9 cellular contexts compared by ENCODE assay signal in the genomic region with DNA sequence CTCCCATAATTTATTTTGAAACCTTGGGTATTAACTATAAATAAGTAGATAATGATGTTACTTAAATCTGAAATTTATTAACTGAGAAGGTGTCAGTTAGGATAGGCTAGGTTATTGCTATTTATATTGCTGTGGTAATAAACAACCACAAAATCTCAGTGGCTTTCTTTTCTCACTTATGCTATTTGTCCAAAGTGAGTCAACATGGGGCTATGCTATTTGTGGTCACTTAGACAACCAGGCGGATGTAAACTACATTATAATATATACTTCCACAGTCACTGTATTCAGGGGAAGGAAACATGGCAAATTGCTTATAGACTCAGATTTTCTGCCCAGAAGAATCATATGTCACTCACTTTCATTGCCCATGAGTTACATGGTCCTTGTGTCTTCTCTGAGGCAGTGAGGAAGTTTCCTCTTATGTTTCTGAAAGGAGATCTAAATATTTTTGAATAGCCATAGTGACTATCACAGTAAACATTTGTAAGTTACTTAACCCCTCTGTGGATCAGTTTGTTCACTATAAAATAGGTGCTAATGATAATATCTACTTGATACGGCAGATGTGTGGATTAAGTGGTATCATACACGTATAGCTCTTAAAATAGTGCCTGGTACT. TPM values are rescaled to one million over a fixed set of nuclear protein-coding genes. Genes with fewer than 3 reads are reported as not detected.
A peak's percentile ranks its signal among the peaks of the same experiment; 100 is the strongest.
DNase-seq lines count a peak whose midpoint lies in the region; ATAC-seq and TF ChIP-seq lines count a peak whose summit lies in the region.
"Had no signal": no experiment of that assay in that cellular context is flagged by ENCODE, and none has a peak within 500 bp of the region (broad histone marks: within the 10 kb centered on the region; RNA-seq: fewer than 3 reads in every experiment).

No MANE protein-coding gene starts in this region.

- no peak overlapping the region for H2BK15ac ChIP-seq in mesendoderm (replicated peaks; ENCODE audit: low read depth)

- TF ChIP-seq POLR2A in esophagus squamous epithelium (IDR thresholded peaks at IDR 0.05): no peak

- H3K79me1 ChIP-seq in mesendoderm (ENCODE audit: low read length): peaks cover 4% of the 10 kb centered on the region

- no peak overlapping the region for H4K5ac ChIP-seq in mesendoderm (ENCODE audit: low read length)

- no peak overlapping the region for H4K8ac ChIP-seq in mesendoderm (ENCODE audit: low read depth, low read length)

- peaks cover 20% of the 10 kb centered on the region for H3K4me1 Mint-ChIP-seq in HFFc6 (ENCODE audit: low read depth)

- H3K79me2 ChIP-seq in mesendoderm (ENCODE audit: control insufficient read depth, insufficient read depth, low read length): no peaks in the 10 kb centered on the region

- H3K27ac ChIP-seq in mesendoderm (ENCODE audit: low read depth, low read length) (no peak overlapping the region), esophagus squamous epithelium (no peak overlapping the region), tibial artery (no peak overlapping the region)

- H3K36me3 ChIP-seq in mesendoderm (ENCODE audit: control insufficient read depth, insufficient read depth, low read length) (no peaks in the 10 kb centered on the region), esophagus squamous epithelium (peaks cover 0 to under 1% (median 0%) of the 10 kb centered on the region in 3 donors), tibial artery (no peaks in the 10 kb centered on the region)

- H3K27me3 Mint-ChIP-seq in HFFc6 (ENCODE audit: insufficient read depth): no peaks in the 10 kb centered on the region
- H3K27me3 Mint-ChIP-seq: central memory CD8-positive, alpha-beta T cell had no signal

- no peak overlapping the region for H3K4ac ChIP-seq in mesendoderm (ENCODE audit: low read depth, low read length)

- no peak overlapping the region for H2BK5ac ChIP-seq in mesendoderm (ENCODE audit: low read length)

- no peaks in the 10 kb centered on the region for H3K9me3 Mint-ChIP-seq in HFFc6
- H3K9me3 Mint-ChIP-seq: central memory CD8-positive, alpha-beta T cell had no signal

- H3K4me2 ChIP-seq in mesendoderm (ENCODE audit: low read length): no peak overlapping the region

- H3K4me3 ChIP-seq in mesendoderm (ENCODE audit: low read length): no peak overlapping the region
- no peak overlapping the region for H3K4me3 ChIP-seq in esophagus squamous epithelium
- H3K4me3 ChIP-seq in tibial artery: no peak overlapping the region

- no peak overlapping the region for H2AK5ac ChIP-seq in mesendoderm (ENCODE audit: low read length)

- H3K23ac ChIP-seq in mesendoderm (ENCODE audit: low read length): no peak overlapping the region

- H3K36me3 Mint-ChIP-seq in HFFc6 (ENCODE audit: low read depth): peaks cover 5% of the 10 kb centered on the region; the same call in 1 of the 2 replicates

- DNase-seq in HFFc6: peak; percentile 80
- peak; percentile 79 for DNase-seq in LHCN-M2 (ENCODE audit: low read depth)
- DNase-seq in kidney glomerular epithelial cell (lab: John Stamatoyannopoulos, UW): peak; percentile 10
- DNase-seq in mesendoderm: no peak
- DNase-seq in DMS79 treated with DMSO at 0.1 percent for 48 hours (lab: John Stamatoyannopoulos, UW): no peak
- DNase-seq in esophagus squamous epithelium (lab: John Stamatoyannopoulos, UW): no peak
- no peak for DNase-seq in tibial artery

- intact Hi-C loops in esophagus squamous epithelium (cut with DNase I) (no loop called here), tibial artery (cut with DNase I; ENCODE audit: low total_unique reads) (no loop called here)

- no peak overlapping the region for H3K56ac ChIP-seq in mesendoderm (ENCODE audit: low read length)

- H3K9ac ChIP-seq in mesendoderm (ENCODE audit: low read length): no peak overlapping the region

- peak; percentile 89 for ATAC-seq in GM18520 (IDR thresholded peaks at IDR 0.05; ENCODE audit: unreplicated experiment)

- H3K27ac Mint-ChIP-seq in HFFc6: peak overlapping the region; percentile 47; the same call in 1 of the 2 replicates

- H3K9me3 ChIP-seq in esophagus squamous epithelium: no peaks in the 10 kb centered on the region
- no peaks in the 10 kb centered on the region for H3K9me3 ChIP-seq in tibial artery

- no CpG with 5 or more reads among the region's 3 CpGs for WGBS in mesendoderm (ENCODE audit: extremely low coverage, insufficient coverage, low lambda C conversion rate)
- 77 to 78% methylated on average over 3 of the region's 3 CpGs for WGBS in esophagus squamous epithelium, 2 donors

- TF ChIP-seq CTCF in HFFc6 (IDR thresholded peaks at IDR 0.05): no peak
- no peak for TF ChIP-seq CTCF in esophagus squamous epithelium (IDR thresholded peaks at IDR 0.05)
- TF ChIP-seq CTCF in tibial artery (IDR thresholded peaks at IDR 0.05): no peak

- H3K4me1 ChIP-seq in mesendoderm (ENCODE audit: control insufficient read depth, low read depth, low read length) (no peaks in the 10 kb centered on the region), esophagus squamous epithelium (peaks cover 0 to 17% (median 0%) of the 10 kb centered on the region in 3 donors), tibial artery (peaks cover 0 to 20% (median 2%) of the 10 kb centered on the region in 4 donors)

- H3K4me3 Mint-ChIP-seq in HFFc6: no peak overlapping the region
- H3K4me3 Mint-ChIP-seq: central memory CD8-positive, alpha-beta T cell had no signal

- H2BK120ac ChIP-seq in mesendoderm (ENCODE audit: low read depth, low read length): no peak overlapping the region

- no peak overlapping the region for H3K18ac ChIP-seq in mesendoderm (ENCODE audit: low read length)

- H3K27me3 ChIP-seq in mesendoderm (ENCODE audit: insufficient read depth, low read length, poor library complexity) (no peaks in the 10 kb centered on the region), esophagus squamous epithelium (no peaks in the 10 kb centered on the region), tibial artery (no peaks in the 10 kb centered on the region)

RNA-seq across cellular contexts. Expression of a gene that starts 19.8 kb away (rescaled TPM):
- total RNA-seq in HFFc6 (2021; fragmentation: NEBNext Ultra II Directional; extraction: Animal tissue kit (Norgen Biotek cat#: 25700)): 10 to 100 TPM; 26.6 to 30.5 (median 28.3) TPM
- 24.4 and 24.8 TPM in 2 replicates for total RNA-seq in LHCN-M2 (2014; rRNA removed)
- polyA plus RNA-seq in LHCN-M2 (2012): 15.1 TPM
- polyA plus RNA-seq in mesendoderm (2013, experiment 1 of 2): 33.6 TPM
- 33.6 TPM for polyA plus RNA-seq in mesendoderm (2013, experiment 2 of 2)
- 10 to 100 TPM in 3 of 4 donors, 1 to 10 TPM in 1; 7.9 to 22.7 (median 12.9) TPM for total RNA-seq in esophagus squamous epithelium

RNA-seq across cellular contexts. Expression of a gene that starts 20.6 kb away (rescaled TPM):
- total RNA-seq in HFFc6 (2021; fragmentation: NEBNext Ultra II Directional; extraction: Animal tissue kit (Norgen Biotek cat#: 25700)): 100 to 1,000 TPM in 2 of 6 experiments, 10 to 100 TPM in 4; 85.6 to 110 (median 95.8) TPM
- 11.7 and 15.0 TPM in 2 replicates for total RNA-seq in LHCN-M2 (2014; rRNA removed)
- polyA plus RNA-seq in LHCN-M2 (2012): 12.4 TPM
- 5.9 TPM for polyA plus RNA-seq in mesendoderm (2013, experiment 1 of 2)
- 6.2 TPM for polyA plus RNA-seq in mesendoderm (2013, experiment 2 of 2)
- total RNA-seq in esophagus squamous epithelium: 10 to 100 TPM in 3 of 4 donors, 1 to 10 TPM in 1; 8.6 to 47.3 (median 14.0) TPM

Comparison
In these comparisons a context has a peak if more than half of its experiments do, and no peak if none do; other contexts are left out.
1. DNase-seq: peak in HFFc6 (single experiment), LHCN-M2 (single experiment) and kidney glomerular epithelial cell (single experiment); none in mesendoderm (single experiment), DMS79 treated with DMSO at 0.1 percent for 48 hours (single experiment), esophagus squamous epithelium (single experiment) and tibial artery (0 of 2).